22 cellular contexts compared by ENCODE assay signal in the genomic region with DNA sequence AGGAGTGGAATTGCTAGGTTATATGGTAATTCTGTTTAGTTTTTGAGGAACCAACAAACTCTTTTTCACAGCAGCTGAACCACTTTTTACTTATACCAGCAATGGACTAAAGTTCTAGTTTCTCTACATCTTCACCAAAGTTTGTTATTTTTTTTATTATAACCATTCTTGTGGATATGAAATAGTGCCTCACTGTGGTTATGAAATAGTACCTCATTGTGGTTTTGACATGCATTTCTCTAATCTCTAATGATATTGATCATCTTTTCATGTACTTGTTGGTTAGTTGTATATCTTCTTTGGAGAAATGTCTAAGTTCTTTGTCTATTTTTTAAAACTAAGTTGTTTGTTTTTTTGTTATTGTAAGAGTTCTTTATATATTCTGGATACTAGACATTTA. TPM values are rescaled to one million over a fixed set of nuclear protein-coding genes. Genes with fewer than 3 reads are reported as not detected.
A peak's percentile ranks its signal among the peaks of the same experiment; 100 is the strongest.
DNase-seq lines count a peak whose midpoint lies in the region; ATAC-seq and TF ChIP-seq lines count a peak whose summit lies in the region.
"Had no signal": no experiment of that assay in that cellular context is flagged by ENCODE, and none has a peak within 500 bp of the region (broad histone marks: within the 10 kb centered on the region; RNA-seq: fewer than 3 reads in every experiment).

No MANE protein-coding gene starts in this region.

- no peaks in the 10 kb centered on the region for H3K36me3 ChIP-seq in CD4-positive, alpha-beta memory T cell (ENCODE audit: insufficient read depth, low read length)
- no peaks in the 10 kb centered on the region for H3K36me3 ChIP-seq in PC-3 (ENCODE audit: low read depth, low read length)
- no peaks in the 10 kb centered on the region for H3K36me3 ChIP-seq in right atrium auricular region
- H3K36me3 ChIP-seq: sigmoid colon had no signal

- H3K27me3 Mint-ChIP-seq in CD4-positive, alpha-beta memory T cell = no peaks in the 10 kb centered on the region
- H3K27me3 Mint-ChIP-seq in HFFc6 (ENCODE audit: insufficient read depth) = no peaks in the 10 kb centered on the region
- H3K27me3 Mint-ChIP-seq: CD8-positive, alpha-beta memory T cell had no signal

- TF ChIP-seq CTCF in HFFc6 (IDR thresholded peaks at IDR 0.05) (0 out of 2 replicates have a peak, but pooled peaks have one; percentile 24), PC-3 (conservative IDR thresholded peaks at IDR 0.05; ENCODE audit: low read depth, low read length) (0 out of 2 replicates have a peak, but pooled peaks have one; percentile 13), foreskin keratinocyte (conservative IDR thresholded peaks at IDR 0.05) (peak; percentile 30), right atrium auricular region (IDR thresholded peaks at IDR 0.05) (no peak)

- intact Hi-C loops in CD4-positive, alpha-beta memory T cell (cut with micrococcal nuclease) = loop anchor here (1.0 kb wide), 1 partner anchor 30 kb away; no protein-coding TSS in a partner anchor
- intact Hi-C loops in PC-3 (cut with micrococcal nuclease) = no loop called here

- H3F3A ChIP-seq in PC-3 (ENCODE audit: low read length, unreplicated experiment) = no peaks in the 10 kb centered on the region

- no peak for TF ChIP-seq POLR2A in GM18505 (IDR thresholded peaks at IDR 0.05; ENCODE audit: borderline replicate concordance, extremely low read depth, insufficient read depth, insufficient read length)

- H3K79me2 ChIP-seq in PC-3 (ENCODE audit: low read length) = peaks cover 39% of the 10 kb centered on the region

- H2AFZ ChIP-seq in PC-3 (ENCODE audit: low read length) = no peak overlapping the region

- no peaks in the 10 kb centered on the region for H4K20me1 ChIP-seq in PC-3 (ENCODE audit: low read length)

- BruUV-seq in PC-3 (replicated peaks; lab: Mats Ljungman, UMichigan) = no TSS peak

- no peaks in the 10 kb centered on the region for H3K27me3 ChIP-seq in CD4-positive, alpha-beta memory T cell (ENCODE audit: insufficient read depth, low read length)
- H3K27me3 ChIP-seq in PC-3 (ENCODE audit: low read length) = no peaks in the 10 kb centered on the region
- H3K27me3 ChIP-seq in foreskin keratinocyte = no peaks in the 10 kb centered on the region
- no peaks in the 10 kb centered on the region for H3K27me3 ChIP-seq in right atrium auricular region
- H3K27me3 ChIP-seq: sigmoid colon had no signal

- ATAC-seq in PC-3 (no peak), foreskin keratinocyte (no peak), GM18505 (IDR thresholded peaks at IDR 0.05; ENCODE audit: unreplicated experiment) (no peak)
- ATAC-seq: activated CD4-positive, CD25-positive, alpha-beta regulatory T cell treated with anti-CD3 and anti-CD28 coated beads, Interleukin-2, amount 50 U/mL, for 24 hours had no signal

- H3K4me1 ChIP-seq in CD4-positive, alpha-beta memory T cell (ENCODE audit: insufficient read depth, low read length) = peaks cover 68% of the 10 kb centered on the region
- peaks cover 34% of the 10 kb centered on the region for H3K4me1 ChIP-seq in PC-3 (ENCODE audit: insufficient read depth, low read length)
- H3K4me1 ChIP-seq in foreskin keratinocyte = peaks cover 19% of the 10 kb centered on the region
- H3K4me1 ChIP-seq in right atrium auricular region = peaks cover 0 to 20% of the 10 kb centered on the region in 2 donors

- H3K9me3 ChIP-seq in CD4-positive, alpha-beta memory T cell (ENCODE audit: control insufficient read depth in 1 of 2, low read length in 2 of 2) = no peaks in the 10 kb centered on the region
- H3K9me3 ChIP-seq in PC-3 (ENCODE audit: low read length) (no peaks in the 10 kb centered on the region), right atrium auricular region (no peaks in the 10 kb centered on the region)
- H3K9me3 ChIP-seq: sigmoid colon had no signal

- H3K4me2 ChIP-seq in PC-3 (ENCODE audit: low read length) = no peak overlapping the region

- no peak overlapping the region for H3K9ac ChIP-seq in PC-3 (ENCODE audit: low read length)

- peak overlapping the region in 1 of 8 donors; percentile 21 for H3K4me3 Mint-ChIP-seq in CD4-positive, alpha-beta memory T cell
- no peak overlapping the region for H3K4me3 Mint-ChIP-seq in HFFc6
- H3K4me3 Mint-ChIP-seq: activated T-cell treated with anti-CD3 and anti-CD28 coated beads, Interleukin-2, amount 50 U/mL, for 4 hours; neural crest cell had no signal

- DNase-seq in CD4-positive, alpha-beta memory T cell = peak in 4 of 5 donors; percentile 15 to 51 (median 36)
- DNase-seq in HFFc6 (no peak), PC-3 (no peak), foreskin keratinocyte (no peak), HUDEP-2 (lab: John Stamatoyannopoulos, UW; ENCODE audit: unreplicated experiment in 76 of 76) (no peak), right atrium auricular region (ENCODE audit: low spot score) (no peak), RKO (ENCODE audit: low spot score) (no peak)
- DNase-seq: activated CD8-positive, alpha-beta memory T cell treated with anti-CD3 and anti-CD28 coated beads for 24 hours; activated naive CD4-positive, alpha-beta T cell treated with Interleukin-2 at 50 U/mL for 16 hours; activated T-cell treated with anti-CD3 and anti-CD28 coated beads, Interleukin-2, amount 50 U/mL, for 4 hours; amygdala; H7; midbrain; NCI-H1092; NCI-H187 treated with DMSO at 0.1 percent for 48 hours; NCI-H524 treated with DMSO at 0.1 percent for 48 hours; sigmoid colon; trophoblast cell had no signal

- no peak overlapping the region for H3K4me3 ChIP-seq in CD4-positive, alpha-beta memory T cell (ENCODE audit: low read length in 2 of 2)
- H3K4me3 ChIP-seq in PC-3 (ENCODE audit: low read length) (no peak overlapping the region), right atrium auricular region (no peak overlapping the region)
- H3K4me3 ChIP-seq: sigmoid colon had no signal

- POLR2A ChIA-PET in CD4-positive, alpha-beta memory T cell (lab: Charles Lee; ENCODE audit: partially characterized antibody) = interaction anchor here (3.2 kb wide), 1 partner anchor 27 kb away, joined by 14 read pairs; a partner anchor contains a TSS
- POLR2A ChIA-PET in PC-3 (lab: Charles Lee; ENCODE audit: unreplicated experiment) = no interaction called here

- peaks cover 58 to 88% (median 71%) of the 10 kb centered on the region in 4 donors for H3K4me1 Mint-ChIP-seq in CD4-positive, alpha-beta memory T cell
- peaks cover 35% of the 10 kb centered on the region for H3K4me1 Mint-ChIP-seq in HFFc6 (ENCODE audit: low read depth)

- no peaks in the 10 kb centered on the region for H3K9me2 ChIP-seq in PC-3 (replicated peaks; ENCODE audit: low read length)

- H3K27ac ChIP-seq in CD4-positive, alpha-beta memory T cell (ENCODE audit: low read depth, low read length) = no peak overlapping the region
- H3K27ac ChIP-seq in PC-3 (ENCODE audit: low read length) (no peak overlapping the region), foreskin keratinocyte (no peak overlapping the region), right atrium auricular region (no peak overlapping the region)
- H3K27ac ChIP-seq: sigmoid colon had no signal

- CTCF ChIA-PET in CD4-positive, alpha-beta memory T cell (lab: Charles Lee; ENCODE audit: partially characterized antibody) = interaction anchor here (1.2 to 22.1 kb wide), 4 partner anchors 15 to 191 kb away, joined by 4 to 368 read pairs (median 6); a partner anchor contains a TSS
- CTCF ChIA-PET in PC-3 (lab: Charles Lee) = no interaction called here

- peaks cover 2% of the 10 kb centered on the region in 2 donors for H3K36me3 Mint-ChIP-seq in CD4-positive, alpha-beta memory T cell
- no peaks in the 10 kb centered on the region for H3K36me3 Mint-ChIP-seq in HFFc6 (ENCODE audit: low read depth)

- H3K27ac Mint-ChIP-seq in CD4-positive, alpha-beta memory T cell = peak overlapping the region in 2 of 7 donors; percentile 10 to 89
- no peak overlapping the region for H3K27ac Mint-ChIP-seq in HFFc6

- no peaks in the 10 kb centered on the region for H3K9me3 Mint-ChIP-seq in CD4-positive, alpha-beta memory T cell
- no peaks in the 10 kb centered on the region for H3K9me3 Mint-ChIP-seq in HFFc6
- H3K9me3 Mint-ChIP-seq: activated T-cell treated with anti-CD3 and anti-CD28 coated beads, Interleukin-2, amount 50 U/mL, for 4 hours; CD8-positive, alpha-beta memory T cell; neural crest cell had no signal

RNA-seq across cellular contexts. Expression of a gene that starts 27.2 kb away (rescaled TPM):
- 10 to 100 TPM; 87.1 to 87.4 TPM for total RNA-seq in CD4-positive, alpha-beta memory T cell
- polyA plus RNA-seq in CD4-positive, alpha-beta memory T cell = 10 to 100 TPM; 27.7 to 43.8 TPM
- 10 to 100 TPM; 27.6 to 33.1 (median 30.7) TPM for total RNA-seq in HFFc6 (2021; fragmentation: NEBNext Ultra II Directional; extraction: Animal tissue kit (Norgen Biotek cat#: 25700))
- total RNA-seq in PC-3 (2014; rRNA removed) = 22.8 and 31.9 TPM in 2 replicates
- total RNA-seq in foreskin keratinocyte = 22.8 and 24.7 TPM in 2 replicates
- polyA plus RNA-seq in foreskin keratinocyte = 13.0 and 13.6 TPM in 2 replicates
- 10 to 100 TPM; 15.4 to 16.6 TPM for total RNA-seq in right atrium auricular region

RNA-seq across cellular contexts. Expression of a gene that starts 41.9 kb away (rescaled TPM):
- total RNA-seq in CD4-positive, alpha-beta memory T cell = 100 to 1,000 TPM in 1 of 2 experiments, 10 to 100 TPM in 1; 99.4 to 103 TPM
- 100 to 1,000 TPM; 124 to 228 TPM for polyA plus RNA-seq in CD4-positive, alpha-beta memory T cell
- 10 to 100 TPM; 57.8 to 72.3 (median 66.4) TPM for total RNA-seq in HFFc6 (2021; fragmentation: NEBNext Ultra II Directional; extraction: Animal tissue kit (Norgen Biotek cat#: 25700))
- total RNA-seq in PC-3 (2014; rRNA removed) (31.2 and 33.5 TPM in 2 replicates), foreskin keratinocyte (45.9 and 47.2 TPM in 2 replicates), right atrium auricular region (10 to 100 TPM; 20.1 to 48.9 TPM)
- polyA plus RNA-seq in foreskin keratinocyte = 82.9 and 88.5 TPM in 2 replicates

Comparison
In these comparisons a context has a peak if more than half of its experiments do, and no peak if none do; other contexts are left out.
1. DNase-seq: peak in CD4-positive, alpha-beta memory T cell (4 of 5); none in HFFc6 (single experiment), PC-3 (single experiment), foreskin keratinocyte (0 of 2), HUDEP-2 (0 of 76), right atrium auricular region (single experiment) and RKO (single experiment).
2. CTCF ChIP-seq: peak in HFFc6 (single experiment), PC-3 (single experiment) and foreskin keratinocyte (single experiment); none in right atrium auricular region (0 of 2).